Comparison of ENCODE assay signal across 1 cellular context in genomic region chr3:130529816-130530215, GRCh38.
TF ChIP-seq lines count a peak whose summit lies in the region.

No MANE protein-coding gene starts in this region.

TF ChIP-seq in GM23338, 12 proteins besides CTCF, POLR2A, EP300 and RAD21 (continued from another document):
- TF ChIP-seq ETS1 (IDR thresholded peaks at IDR 0.05): no peak
- no peak for TF ChIP-seq EZH2phosphoT487 (IDR thresholded peaks at IDR 0.05; ENCODE audit: unreplicated experiment)
- no peak for TF ChIP-seq POLR2AphosphoS5 (IDR thresholded peaks at IDR 0.05; ENCODE audit: low read depth)
